In the genomic region with DNA sequence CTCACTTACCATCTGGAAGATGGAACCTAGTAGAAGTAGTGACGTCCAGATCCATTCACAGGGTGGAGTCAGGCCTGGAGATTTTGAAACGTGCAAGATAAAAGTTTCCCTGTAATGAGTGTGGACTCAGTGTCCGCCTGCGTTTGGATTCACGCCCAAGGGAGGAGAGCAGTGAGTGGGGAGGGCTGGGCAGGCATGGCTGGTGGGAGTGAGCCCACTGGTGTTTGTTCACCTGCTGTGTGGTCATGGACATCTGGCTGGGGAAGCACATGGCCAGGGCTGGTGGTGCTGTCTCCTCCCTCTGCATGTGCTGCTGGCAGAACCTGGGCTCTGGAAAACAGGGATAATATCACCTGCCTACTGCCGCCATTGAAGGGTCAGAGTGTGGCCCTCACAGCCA, we compare ENCODE assay signal across 18 cellular contexts. TPM values are rescaled to one million over a fixed set of nuclear protein-coding genes. Genes with fewer than 3 reads are reported as not detected.
DNase-seq lines count a peak whose midpoint lies in the region; ATAC-seq, FAIRE-seq and TF ChIP-seq lines count a peak whose summit lies in the region.
"Had no signal": no experiment of that assay in that cellular context is flagged by ENCODE, and none has a peak within 500 bp of the region (broad histone marks: within the 10 kb centered on the region; RNA-seq: fewer than 3 reads in every experiment).

No MANE protein-coding gene starts in this region.

- H3K9me3 Mint-ChIP-seq in stimulated activated naive CD8-positive, alpha-beta T cell treated with anti-CD3 and anti-CD28 coated beads, Interleukin-15, Interleukin-2, amounts not matched to agents 100 ng/mL and 50 ng/mL, for 24 hours: no peaks in the 10 kb centered on the region
- H3K9me3 Mint-ChIP-seq: activated CD4-positive, alpha-beta memory T cell treated with anti-CD3 and anti-CD28 coated beads, Interleukin-2, amount 10 ng/mL, durations not matched to agents 7 days and 5 days; dendritic cell treated with granulocyte-macrophage colony-stimulating factor and Interleukin-4, amounts not matched to agents 40 ng/mL and 50 ng/mL, for 4 days; stimulated activated naive B cell treated with anti-CD40 and anti-IgM and Interleukin-4, amounts not matched to agents 10 μg/mL and 1 μg/mL and 100 μg/mL, for 72 hours; type B pancreatic cell; WTC11 had no signal

- no peak overlapping the region for H3K4me3 ChIP-seq in HepG2 (replicated peaks in 1 of 3; ENCODE audit: insufficient read depth in 1 of 3, low read depth in 2 of 3, low read length in 3 of 3)
- H3K4me3 ChIP-seq in A673 (ENCODE audit: low read depth, low read length, poor library complexity, severe bottlenecking): no peak overlapping the region
- H3K4me3 ChIP-seq: breast epithelium, SK-N-MC had no signal

- H3K27ac ChIP-seq in HepG2 (ENCODE audit: extremely low read length, insufficient read depth, low read length) (no peak overlapping the region), A673 (ENCODE audit: low read depth, low read length, poor library complexity, severe bottlenecking) (no peak overlapping the region)
- H3K27ac ChIP-seq: breast epithelium, SK-N-MC had no signal

- no peak for ATAC-seq in stimulated activated naive CD8-positive, alpha-beta T cell treated with anti-CD3 and anti-CD28 coated beads, Interleukin-15, Interleukin-2, amounts not matched to agents 100 U/mL and 50 U/mL, for 24 hours
- ATAC-seq in HepG2: no peak
- ATAC-seq: stimulated activated naive B cell treated with anti-CD40 and anti-IgM and Interleukin-4, amounts not matched to agents 10 μg/mL and 1 μg/mL and 100 μg/mL, for 72 hours; WTC11 had no signal

- H3K4me3 Mint-ChIP-seq in stimulated activated naive CD8-positive, alpha-beta T cell treated with anti-CD3 and anti-CD28 coated beads, Interleukin-15, Interleukin-2, amounts not matched to agents 100 ng/mL and 50 ng/mL, for 24 hours: no peak overlapping the region
- H3K4me3 Mint-ChIP-seq: activated CD4-positive, alpha-beta memory T cell treated with anti-CD3 and anti-CD28 coated beads, Interleukin-2, amount 10 ng/mL, durations not matched to agents 7 days and 5 days; dendritic cell treated with granulocyte-macrophage colony-stimulating factor and Interleukin-4, amounts not matched to agents 40 ng/mL and 50 ng/mL, for 4 days; stimulated activated naive B cell treated with anti-CD40 and anti-IgM and Interleukin-4, amounts not matched to agents 10 μg/mL and 1 μg/mL and 100 μg/mL, for 72 hours; type B pancreatic cell; WTC11 had no signal

- peaks cover 5 to 38% of the 10 kb centered on the region in 2 experiments; a peak in 4 of 5 replicates for H3K36me3 ChIP-seq in HepG2 (replicated peaks in 1 of 2; ENCODE audit: control insufficient read depth in 1 of 2, insufficient read depth in 2 of 2, low read length in 2 of 2)
- H3K36me3 ChIP-seq in A673 (ENCODE audit: insufficient read depth, low read length, poor library complexity, severe bottlenecking): no peaks in the 10 kb centered on the region

- no peaks in the 10 kb centered on the region for H3K27me3 ChIP-seq in HepG2 (ENCODE audit: control insufficient read depth in 1 of 2, insufficient read depth in 2 of 2, low read length in 2 of 2)
- no peaks in the 10 kb centered on the region for H3K27me3 ChIP-seq in A673 (replicated peaks; ENCODE audit: insufficient read depth, low read depth, low read length, poor library complexity)
- H3K27me3 ChIP-seq: breast epithelium had no signal

- H3K79me2 ChIP-seq in HepG2 (ENCODE audit: insufficient read depth, low read length): no peaks in the 10 kb centered on the region

- no peak for TF ChIP-seq POLR2A in HepG2 (IDR thresholded peaks at IDR 0.05; ENCODE audit: insufficient read depth in 1 of 2, low read depth in 2 of 2, low read length in 2 of 2)

- no peak for FAIRE-seq in HepG2 (lab: Jason Lieb, UNC)

- no peaks in the 10 kb centered on the region for H4K20me1 ChIP-seq in HepG2 (ENCODE audit: insufficient read depth, low read length)

- BruUV-seq in HepG2 (replicated peaks; lab: Mats Ljungman, UMichigan) (no TSS peak), A673 (replicated peaks; lab: Mats Ljungman, UMichigan) (no TSS peak)

- no peaks in the 10 kb centered on the region for H3K27me3 Mint-ChIP-seq in stimulated activated naive CD8-positive, alpha-beta T cell treated with anti-CD3 and anti-CD28 coated beads, Interleukin-15, Interleukin-2, amounts not matched to agents 100 ng/mL and 50 ng/mL, for 24 hours
- H3K27me3 Mint-ChIP-seq: activated CD4-positive, alpha-beta memory T cell treated with anti-CD3 and anti-CD28 coated beads, Interleukin-2, amount 10 ng/mL, durations not matched to agents 7 days and 5 days; dendritic cell treated with granulocyte-macrophage colony-stimulating factor and Interleukin-4, amounts not matched to agents 40 ng/mL and 50 ng/mL, for 4 days; stimulated activated naive B cell treated with anti-CD40 and anti-IgM and Interleukin-4, amounts not matched to agents 10 μg/mL and 1 μg/mL and 100 μg/mL, for 72 hours; type B pancreatic cell had no signal

- peak overlapping the region; percentile 61 for H3K27ac Mint-ChIP-seq in stimulated activated naive CD8-positive, alpha-beta T cell treated with anti-CD3 and anti-CD28 coated beads, Interleukin-15, Interleukin-2, amounts not matched to agents 100 ng/mL and 50 ng/mL, for 24 hours
- H3K27ac Mint-ChIP-seq: activated CD4-positive, alpha-beta memory T cell treated with anti-CD3 and anti-CD28 coated beads, Interleukin-2, amount 10 ng/mL, durations not matched to agents 7 days and 5 days; dendritic cell treated with granulocyte-macrophage colony-stimulating factor and Interleukin-4, amounts not matched to agents 40 ng/mL and 50 ng/mL, for 4 days; stimulated activated naive B cell treated with anti-CD40 and anti-IgM and Interleukin-4, amounts not matched to agents 10 μg/mL and 1 μg/mL and 100 μg/mL, for 72 hours; type B pancreatic cell had no signal

- intact Hi-C loops in HepG2 (cut with micrococcal nuclease; ENCODE audit: unreplicated experiment): no loop called here
- intact Hi-C loops in A673 (cut with micrococcal nuclease; ENCODE audit: unreplicated experiment): no loop called here

- no peaks in the 10 kb centered on the region for H3K9me3 ChIP-seq in HepG2 (ENCODE audit: low read length)
- H3K9me3 ChIP-seq in A673 (ENCODE audit: low read depth, low read length, poor library complexity, severe bottlenecking): no peaks in the 10 kb centered on the region
- H3K9me3 ChIP-seq: breast epithelium had no signal

- WGBS in HepG2 (ENCODE audit: low lambda C conversion rate): 86% methylated on average over 5 of the region's 6 CpGs

- H2AFZ ChIP-seq in HepG2 (ENCODE audit: low read length): no peak overlapping the region

- TF ChIP-seq RAD21 in HepG2 (CRISPR knock-in tag; IDR thresholded peaks at IDR 0.05): no peak

- H3K4me1 ChIP-seq in HepG2 (ENCODE audit: insufficient read depth, low read length) (peaks cover 8% of the 10 kb centered on the region), A673 (ENCODE audit: insufficient read depth, low read length, poor library complexity, severe bottlenecking) (no peaks in the 10 kb centered on the region)
- H3K4me1 ChIP-seq: breast epithelium had no signal

- H3K36me3 Mint-ChIP-seq in stimulated activated naive CD8-positive, alpha-beta T cell treated with anti-CD3 and anti-CD28 coated beads, Interleukin-15, Interleukin-2, amounts not matched to agents 100 ng/mL and 50 ng/mL, for 24 hours (ENCODE audit: low read depth): peaks cover 62% of the 10 kb centered on the region

- no peak overlapping the region for H3K4me2 ChIP-seq in HepG2 (ENCODE audit: low read depth, low read length)

- H3K9ac ChIP-seq in HepG2 (ENCODE audit: insufficient read depth, low read depth, low read length): no peak overlapping the region

- POLR2A ChIA-PET in HepG2 (lab: Yijun Ruan, JAX) (no interaction called here), A673 (lab: Charles Lee; ENCODE audit: low non-redundant PET) (no interaction called here)

- H3K4me1 Mint-ChIP-seq in stimulated activated naive CD8-positive, alpha-beta T cell treated with anti-CD3 and anti-CD28 coated beads, Interleukin-15, Interleukin-2, amounts not matched to agents 100 ng/mL and 50 ng/mL, for 24 hours (ENCODE audit: low read depth): peaks cover 60% of the 10 kb centered on the region
- H3K4me1 Mint-ChIP-seq: WTC11 had no signal

- DNase-seq in stimulated activated naive CD8-positive, alpha-beta T cell treated with anti-CD3 and anti-CD28 coated beads, Interleukin-15, Interleukin-2, amounts not matched to agents 100 U/mL and 50 U/mL, for 24 hours: no peak
- peak; percentile 81 for DNase-seq in SHP77 treated with DMSO at 0.1 percent for 48 hours (lab: John Stamatoyannopoulos, UW)
- no peak for DNase-seq in HepG2 (ENCODE audit: low spot score)
- DNase-seq in A673 (ENCODE audit: low spot score): no peak
- DNase-seq in NCI-H345 treated with DMSO at 0.1 percent for 48 hours (lab: John Stamatoyannopoulos, UW; ENCODE audit: unreplicated experiment): no peak
- no peak for DNase-seq in GOT3 (lab: John Stamatoyannopoulos, UW)
- DNase-seq: activated CD4-positive, alpha-beta memory T cell treated with anti-CD3 and anti-CD28 coated beads, Interleukin-2, amount 10 ng/mL, durations not matched to agents 7 days and 5 days; activated T-cell treated with anti-CD3 and anti-CD28 coated beads, Interleukin-2, amount 50 U/mL, for 48 hours; Calu3; foreskin melanocyte; midbrain; stimulated activated naive B cell treated with anti-CD40 and anti-IgM and Interleukin-4, amounts not matched to agents 10 μg/mL and 1 μg/mL and 100 μg/mL, for 72 hours had no signal

- in situ Hi-C loops in HepG2 (cut with HindIII; ENCODE audit: extremely low pct_ligation_motif_present, low pct_unique_long_range_greater_than_20kb): no loop called here

- TF ChIP-seq CTCF in HepG2 (CRISPR knock-in tag; IDR thresholded peaks at IDR 0.05) (no peak), A673 (conservative IDR thresholded peaks at IDR 0.05; ENCODE audit: low read depth, low read length) (no peak)

- CTCF ChIA-PET in HepG2 (lab: Yijun Ruan, JAX; ENCODE audit: low intra/inter-chr PET ratio, low total read pairs) (no interaction called here), A673 (lab: Charles Lee) (interaction anchor here (0.8 kb wide), 1 partner anchor 127 kb away, joined by 3 read pairs; no protein-coding TSS in a partner anchor)

- TF ChIP-seq EP300 in HepG2 (IDR thresholded peaks at IDR 0.05; ENCODE audit: low read depth in 2 of 2, low read length in 2 of 2): no peak
- no peak for TF ChIP-seq EP300 in HepG2 (CRISPR knock-in tag; IDR thresholded peaks at IDR 0.05; ENCODE audit: borderline replicate concordance)

RNA-seq across cellular contexts. Expression of gene RLBP1, which starts 37.0 kb away (rescaled TPM):
- not detected in 2 replicates for total RNA-seq in HepG2 (2016; rRNA removed; fragmentation: Illumina TruSeq; extraction: Trizol)
- total RNA-seq in HepG2 (2016; cell fraction: cytosol; rRNA removed; fragmentation: Illumina TruSeq; extraction: Trizol; ENCODE audit: low read depth): not detected in 2 replicates
- total RNA-seq in HepG2 (2016; cell fraction: insoluble cytoplasmic fraction; rRNA removed; fragmentation: Illumina TruSeq; extraction: Trizol): 0.24 TPM in 1 of 2 replicates, not detected in the other
- total RNA-seq in HepG2 (2016; cell fraction: membrane; rRNA removed; fragmentation: Illumina TruSeq; extraction: Trizol): not detected in 2 replicates
- total RNA-seq in HepG2 (2016; cell fraction: nucleus; rRNA removed; fragmentation: Illumina TruSeq; extraction: Trizol): not detected in 2 replicates
- polyA plus RNA-seq in HepG2 (2011; rRNA removed): 0.07 and 0.22 TPM in 2 replicates
- polyA plus RNA-seq in HepG2 (2011; cell fraction: cytosol; rRNA removed): 0.05 and 0.13 TPM in 2 replicates
- polyA plus RNA-seq in HepG2 (2011; cell fraction: nucleus; rRNA removed): 0.57 and 0.61 TPM in 2 replicates
- 0.35 TPM in 1 of 2 replicates, not detected in the other for polyA plus RNA-seq in HepG2 (2012)
- polyA plus RNA-seq in HepG2 (2016; cell fraction: cytosol; fragmentation: Illumina TruSeq; extraction: Trizol; ENCODE audit: low read depth): not detected in 2 replicates
- polyA plus RNA-seq in HepG2 (2016; cell fraction: insoluble cytoplasmic fraction; fragmentation: Illumina TruSeq; extraction: Trizol; ENCODE audit: low read depth): not detected in 2 replicates
- polyA plus RNA-seq in HepG2 (2016; cell fraction: membrane; fragmentation: Illumina TruSeq; extraction: Trizol; ENCODE audit: low read depth): not detected in 2 replicates
- not detected in 2 replicates for polyA plus RNA-seq in HepG2 (2016; cell fraction: nucleus; fragmentation: Illumina TruSeq; extraction: Trizol; ENCODE audit: insufficient read depth, low read depth)
- not detected in 2 replicates for polyA minus RNA-seq in HepG2 (2011; rRNA and poly(A)+ RNA removed; ENCODE audit: low replicate concordance)
- polyA minus RNA-seq in HepG2 (2011; cell fraction: cytosol; rRNA and poly(A)+ RNA removed): not detected in 2 replicates
- polyA minus RNA-seq in HepG2 (2011; cell fraction: nucleus; rRNA and poly(A)+ RNA removed): not detected in 2 replicates
- not detected in 2 replicates for total RNA-seq in A673 (2021)
- total RNA-seq: activated CD4-positive, alpha-beta memory T cell treated with anti-CD3 and anti-CD28 coated beads, Interleukin-2, amount 10 ng/mL, durations not matched to agents 7 days and 5 days; breast epithelium; Calu3; WTC11 had no signal

RNA-seq across cellular contexts. Expression of gene FANCI, which starts 59.4 kb away (rescaled TPM):
- total RNA-seq in HepG2 (2016; rRNA removed; fragmentation: Illumina TruSeq; extraction: Trizol) (68.8 and 99.2 TPM in 2 replicates), A673 (2021) (163 and 175 TPM in 2 replicates)
- 12.0 and 12.8 TPM in 2 replicates for total RNA-seq in HepG2 (2016; cell fraction: cytosol; rRNA removed; fragmentation: Illumina TruSeq; extraction: Trizol; ENCODE audit: low read depth)
- 67.0 and 92.2 TPM in 2 replicates for total RNA-seq in HepG2 (2016; cell fraction: insoluble cytoplasmic fraction; rRNA removed; fragmentation: Illumina TruSeq; extraction: Trizol)
- total RNA-seq in HepG2 (2016; cell fraction: membrane; rRNA removed; fragmentation: Illumina TruSeq; extraction: Trizol): 23.1 and 27.0 TPM in 2 replicates
- 88.5 and 91.5 TPM in 2 replicates for total RNA-seq in HepG2 (2016; cell fraction: nucleus; rRNA removed; fragmentation: Illumina TruSeq; extraction: Trizol)
- polyA plus RNA-seq in HepG2 (2011; rRNA removed): 10.4 and 15.7 TPM in 2 replicates
- polyA plus RNA-seq in HepG2 (2011; cell fraction: cytosol; rRNA removed): 6.7 and 6.9 TPM in 2 replicates
- 16.3 and 28.4 TPM in 2 replicates for polyA plus RNA-seq in HepG2 (2011; cell fraction: nucleus; rRNA removed)
- polyA plus RNA-seq in HepG2 (2012): 14.9 and 23.3 TPM in 2 replicates
- 4.4 and 5.3 TPM in 2 replicates for polyA plus RNA-seq in HepG2 (2016; cell fraction: cytosol; fragmentation: Illumina TruSeq; extraction: Trizol; ENCODE audit: low read depth)
- 41.9 and 46.3 TPM in 2 replicates for polyA plus RNA-seq in HepG2 (2016; cell fraction: insoluble cytoplasmic fraction; fragmentation: Illumina TruSeq; extraction: Trizol; ENCODE audit: low read depth)
- 7.1 and 9.0 TPM in 2 replicates for polyA plus RNA-seq in HepG2 (2016; cell fraction: membrane; fragmentation: Illumina TruSeq; extraction: Trizol; ENCODE audit: low read depth)
- 81.0 and 91.9 TPM in 2 replicates for polyA plus RNA-seq in HepG2 (2016; cell fraction: nucleus; fragmentation: Illumina TruSeq; extraction: Trizol; ENCODE audit: insufficient read depth, low read depth)
- polyA minus RNA-seq in HepG2 (2011; rRNA and poly(A)+ RNA removed; ENCODE audit: low replicate concordance): 18.2 and 76.1 TPM in 2 replicates
- 15.2 and 17.1 TPM in 2 replicates for polyA minus RNA-seq in HepG2 (2011; cell fraction: cytosol; rRNA and poly(A)+ RNA removed)
- polyA minus RNA-seq in HepG2 (2011; cell fraction: nucleus; rRNA and poly(A)+ RNA removed): 43.0 and 46.0 TPM in 2 replicates
